In genomic region chr9:95084254-95084934, GRCh38 we compare ENCODE assay signal across 19 cellular contexts.
DNase-seq lines count a peak whose midpoint lies in the region; ATAC-seq and TF ChIP-seq lines count a peak whose summit lies in the region.
"Had no signal": no experiment of that assay in that cellular context is flagged by ENCODE, and none has a peak within 500 bp of the region (broad histone marks: within the 10 kb centered on the region; RNA-seq: fewer than 3 reads in every experiment).

No MANE protein-coding gene starts in this region.

- intact Hi-C loops in Calu3 (cut with micrococcal nuclease; ENCODE audit: unreplicated experiment) = no loop called here

- TF ChIP-seq CTCF in Calu3 (IDR thresholded peaks at IDR 0.05; ENCODE audit: unreplicated experiment) (no peak), omental fat pad (IDR thresholded peaks at IDR 0.05) (no peak)

- no peaks in the 10 kb centered on the region for H3K9me3 Mint-ChIP-seq in Calu3 (ENCODE audit: low read depth, unreplicated experiment)
- H3K9me3 Mint-ChIP-seq: activated naive CD4-positive, alpha-beta T cell treated with anti-CD3 and anti-CD28 coated beads, Interleukin-2, amount 50 U/mL, for 72 hours had no signal

- H3K27ac ChIP-seq in cingulate gyrus (ENCODE audit: low read depth, low read length) = peak overlapping the region; percentile 88
- peak overlapping the region; percentile 27 for H3K27ac ChIP-seq in mucosa of rectum (ENCODE audit: low read depth in 2 of 2, low read length in 2 of 2)
- H3K27ac ChIP-seq in skeletal muscle tissue (ENCODE audit: low read depth, low read length) = peak overlapping the region; percentile 29
- H3K27ac ChIP-seq: HL-60, SJSA1 had no signal

- CTCF ChIA-PET in Calu3 (lab: Charles Lee) = interaction anchor here (0.6 kb wide), 1 partner anchor 1368 kb away, joined by 4 read pairs; no protein-coding TSS in a partner anchor

- no peak overlapping the region for H3K27ac Mint-ChIP-seq in Calu3 (ENCODE audit: unreplicated experiment)

- H3K27me3 ChIP-seq in mucosa of rectum (ENCODE audit: control insufficient read depth in 2 of 2, insufficient read depth in 2 of 2, low read length in 2 of 2) (no peaks in the 10 kb centered on the region), skeletal muscle tissue (ENCODE audit: control insufficient read depth in 3 of 3, insufficient read depth in 3 of 3, low read length in 3 of 3) (no peaks in the 10 kb centered on the region)
- H3K27me3 ChIP-seq: SJSA1 had no signal

- no peak overlapping the region for H3K4me3 ChIP-seq in mucosa of rectum (ENCODE audit: low read length in 2 of 2)
- peak overlapping the region in 1 of 3 donors; percentile 13 for H3K4me3 ChIP-seq in skeletal muscle tissue (ENCODE audit: low read length in 3 of 3)
- H3K4me3 ChIP-seq: SJSA1 had no signal

- H3K36me3 Mint-ChIP-seq in Calu3 (ENCODE audit: insufficient read depth, unreplicated experiment) = peaks cover 92% of the 10 kb centered on the region
- H3K36me3 Mint-ChIP-seq: activated naive CD4-positive, alpha-beta T cell treated with anti-CD3 and anti-CD28 coated beads, Interleukin-2, amount 50 U/mL, for 72 hours had no signal

- H3K9ac ChIP-seq in mucosa of rectum (ENCODE audit: low read depth in 1 of 2, low read length in 2 of 2) (no peak overlapping the region), skeletal muscle tissue (ENCODE audit: low read depth in 1 of 3, low read length in 3 of 3) (peak overlapping the region in 2 of 3 donors; percentile 33 to 66)

- H3K27me3 Mint-ChIP-seq in Calu3 (ENCODE audit: unreplicated experiment) = no peaks in the 10 kb centered on the region

- DNase-seq in Calu3 (no peak), ACHN (no peak), omental fat pad (ENCODE audit: low spot score) (no peak)
- DNase-seq in effector CD8-positive, alpha-beta T cell (lab: John Stamatoyannopoulos, UW) = no peak
- DNase-seq: activated CD4-positive, alpha-beta T cell treated with anti-CD3 and anti-CD28 coated beads for 48 hours; central memory CD4-positive, alpha-beta T cell; KBM-7; kidney glomerular epithelial cell; NCI-H1048; NCI-H345; retina; stimulated activated CD4-positive, alpha-beta T cell treated with anti-CD3 and anti-CD28 coated beads, Interleukin-4, amount 100 ng/mL, for 24 hours had no signal

- no peak overlapping the region for H3K4me3 Mint-ChIP-seq in Calu3 (ENCODE audit: low read depth, unreplicated experiment)

- peaks cover 12% of the 10 kb centered on the region for H3K4me1 Mint-ChIP-seq in Calu3 (ENCODE audit: low read depth, unreplicated experiment)

- H3K36me3 ChIP-seq in mucosa of rectum (ENCODE audit: control insufficient read depth in 2 of 2, insufficient read depth in 2 of 2, low read length in 2 of 2) (peaks cover 43 to 49% of the 10 kb centered on the region in 2 donors), skeletal muscle tissue (ENCODE audit: control insufficient read depth in 3 of 3, insufficient read depth in 3 of 3, low read length in 3 of 3) (peaks cover 41 to 56% (median 48%) of the 10 kb centered on the region in 3 donors)

- TSS peak; percentile 17 for BruUV-seq in Calu3 (replicated peaks; lab: Mats Ljungman, UMichigan)

- H3K9me3 ChIP-seq in mucosa of rectum (ENCODE audit: control insufficient read depth in 2 of 2, low read length in 2 of 2) (no peaks in the 10 kb centered on the region), skeletal muscle tissue (ENCODE audit: control insufficient read depth in 3 of 3, low read length in 3 of 3) (no peaks in the 10 kb centered on the region)
- H3K9me3 ChIP-seq: SJSA1 had no signal

- ATAC-seq in omental fat pad (ENCODE audit: low FRiP score) (no peak), HG02763 (IDR thresholded peaks at IDR 0.05; ENCODE audit: unreplicated experiment) (no peak)
- ATAC-seq: activated naive CD4-positive, alpha-beta T cell treated with anti-CD3 and anti-CD28 coated beads, Interleukin-2, amount 50 U/mL, for 72 hours had no signal

- in situ Hi-C loops in ACHN (cut with HindIII; ENCODE audit: low pct_ligation_motif_present, low pct_unique_long_range_greater_than_20kb, low sequenced_read_pairs) = no loop called here

- H3K4me1 ChIP-seq in mucosa of rectum (ENCODE audit: control insufficient read depth in 2 of 2, insufficient read depth in 2 of 2, low read length in 2 of 2) (peaks cover 3 to 5% of the 10 kb centered on the region in 2 donors), skeletal muscle tissue (ENCODE audit: control insufficient read depth in 3 of 3, insufficient read depth in 3 of 3, low read length in 3 of 3) (peaks cover 50 to 86% (median 83%) of the 10 kb centered on the region in 3 donors)

Comparison
In these comparisons a context has a peak if more than half of its experiments do, and no peak if none do; other contexts are left out.
1. H3K27ac ChIP-seq: peak in every context shown above with its lines; median percentile 88 in cingulate gyrus; 29 in skeletal muscle tissue; 27 in mucosa of rectum.
2. H3K9ac ChIP-seq: peak in skeletal muscle tissue (2 of 3); none in mucosa of rectum (0 of 2).